23 cellular contexts compared by ENCODE assay signal in the genomic region with DNA sequence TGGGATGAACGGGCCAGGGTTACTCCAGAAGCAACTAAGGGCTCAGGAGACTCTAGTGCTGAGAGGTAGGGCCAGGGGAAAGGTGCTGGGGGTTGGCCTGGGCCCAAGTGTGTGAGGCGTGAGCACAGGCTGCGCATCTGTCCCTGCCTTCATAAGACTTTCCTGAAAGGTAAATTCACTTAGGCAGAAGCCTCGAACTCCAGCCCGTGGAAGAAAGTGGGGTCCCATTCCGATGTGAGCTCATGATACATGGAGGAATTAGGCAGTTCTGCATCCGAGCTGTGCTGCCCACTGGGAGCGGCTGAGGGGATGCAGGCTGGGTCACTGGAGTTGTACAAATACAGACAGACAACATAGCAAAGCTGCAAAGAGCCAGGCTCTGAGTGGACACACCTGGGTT. TPM values are rescaled to one million over a fixed set of nuclear protein-coding genes. Genes with fewer than 3 reads are reported as not detected.
"Had no signal": no experiment of that assay in that cellular context is flagged by ENCODE, and none has a peak within 500 bp of the region (broad histone marks: within the 10 kb centered on the region; RNA-seq: fewer than 3 reads in every experiment).

No MANE protein-coding gene starts in this region.

- H3K4me3 ChIP-seq: dorsolateral prefrontal cortex, lung, right lobe of liver, suprapubic skin, transverse colon, upper lobe of right lung, vagina had no signal

- H3K9ac ChIP-seq: parathyroid adenoma had no signal

- H3K27me3 Mint-ChIP-seq: progenitor cell of endocrine pancreas had no signal

- H2AFZ ChIP-seq: parathyroid adenoma had no signal

- H3K27ac Mint-ChIP-seq: memory B cell; mesothelial cell of epicardium; naive thymus-derived CD4-positive, alpha-beta T cell; progenitor cell of endocrine pancreas had no signal

- H3K9me3 Mint-ChIP-seq: memory B cell; mesothelial cell of epicardium; stimulated activated naive CD8-positive, alpha-beta T cell treated with anti-CD3 and anti-CD28 coated beads, Interleukin-15, amount 100 ng/mL, for 72 hours had no signal

- H3K9me3 ChIP-seq: neutrophil, right lobe of liver, suprapubic skin, transverse colon, upper lobe of right lung, vagina had no signal

- H3K27ac ChIP-seq: dorsolateral prefrontal cortex, foreskin keratinocyte, neutrophil, parathyroid adenoma, right lobe of liver, suprapubic skin, transverse colon, upper lobe of right lung, vagina had no signal

- H3K36me3 ChIP-seq: neutrophil, right lobe of liver, suprapubic skin, transverse colon, upper lobe of right lung, vagina had no signal

- ATAC-seq: left lobe of liver; naive thymus-derived CD4-positive, alpha-beta T cell; right lobe of liver; stimulated activated naive CD8-positive, alpha-beta T cell treated with anti-CD3 and anti-CD28 coated beads, Interleukin-15, amount 100 ng/mL, for 72 hours; upper lobe of right lung had no signal

- DNase-seq: cortex of kidney; dorsolateral prefrontal cortex; effector CD4-positive, alpha-beta T cell; foreskin keratinocyte; kidney; naive thymus-derived CD4-positive, alpha-beta T cell; right lobe of liver; small intestine; stimulated activated CD4-positive, alpha-beta T cell treated with anti-CD3 and anti-CD28 coated beads, Interleukin-15, amount 100 ng/mL, for 24 hours; stimulated activated CD4-positive, alpha-beta T cell treated with anti-CD3 and anti-CD28 coated beads, Interleukin-2, amount 100 ng/mL, for 48 hours; stimulated activated naive CD4-positive, alpha-beta T cell; stimulated activated naive CD8-positive, alpha-beta T cell treated with anti-CD3 and anti-CD28 coated beads, Interleukin-15, amount 100 ng/mL, for 72 hours; transverse colon; upper lobe of right lung had no signal

- H3K4me3 Mint-ChIP-seq: memory B cell; mesothelial cell of epicardium; naive thymus-derived CD4-positive, alpha-beta T cell; stimulated activated naive CD8-positive, alpha-beta T cell treated with anti-CD3 and anti-CD28 coated beads, Interleukin-15, amount 100 ng/mL, for 72 hours had no signal

- H3K27me3 ChIP-seq: dorsolateral prefrontal cortex, foreskin keratinocyte, neutrophil, right lobe of liver, suprapubic skin, transverse colon, upper lobe of right lung, vagina had no signal

- H3K4me1 ChIP-seq: parathyroid adenoma, right lobe of liver, transverse colon, upper lobe of right lung had no signal

- H3K4me1 Mint-ChIP-seq: memory B cell; naive thymus-derived CD4-positive, alpha-beta T cell; stimulated activated naive CD8-positive, alpha-beta T cell treated with anti-CD3 and anti-CD28 coated beads, Interleukin-15, amount 100 ng/mL, for 72 hours had no signal

- H3K36me3 Mint-ChIP-seq: memory B cell; naive thymus-derived CD4-positive, alpha-beta T cell had no signal

RNA-seq across cellular contexts. Expression of a gene that starts 16.2 kb away (rescaled TPM):
- polyA plus RNA-seq: naive thymus-derived CD4-positive, alpha-beta T cell had no signal
